ENCODE assay signal across 11 cellular contexts in the genomic region with DNA sequence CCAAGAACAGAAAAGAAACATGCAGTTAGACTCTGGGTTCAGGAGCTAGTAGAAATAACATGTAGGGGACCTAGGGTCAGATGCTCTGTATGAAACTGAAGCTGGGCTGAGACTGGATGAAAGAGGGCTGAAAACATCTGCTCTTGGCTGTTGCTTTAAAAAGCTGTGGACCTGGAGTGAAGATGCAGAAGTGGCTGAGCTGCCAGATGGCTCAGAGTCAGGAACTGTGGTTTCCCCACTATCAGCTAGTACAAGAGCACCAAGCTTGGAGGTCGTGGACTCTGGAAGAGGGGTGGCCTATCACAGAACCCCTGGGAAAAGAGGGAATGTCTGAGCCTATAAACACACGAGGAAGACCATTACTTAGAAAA. TPM values are rescaled to one million over a fixed set of nuclear protein-coding genes. Genes with fewer than 3 reads are reported as not detected.
A peak's percentile ranks its signal among the peaks of the same experiment; 100 is the strongest.
DNase-seq lines count a peak whose midpoint lies in the region; ATAC-seq, FAIRE-seq and TF ChIP-seq lines count a peak whose summit lies in the region.
"Had no signal": no experiment of that assay in that cellular context is flagged by ENCODE, and none has a peak within 500 bp of the region (broad histone marks: within the 10 kb centered on the region; RNA-seq: fewer than 3 reads in every experiment).

No MANE protein-coding gene starts in this region.

- H3K9me3 ChIP-seq in prostate gland (no peaks in the 10 kb centered on the region), aorta (ENCODE audit: control insufficient read depth, low read length) (no peaks in the 10 kb centered on the region)
- H3K9me3 ChIP-seq: spleen had no signal

- peak overlapping the region; percentile 85 for H3K27ac Mint-ChIP-seq in activated B cell treated with CpG ODN at 0.5 μM for 24 hours

- H3K27me3 ChIP-seq in prostate gland (replicated peaks; ENCODE audit: insufficient read depth) (no peaks in the 10 kb centered on the region), aorta (ENCODE audit: control insufficient read depth in 1 of 2, insufficient read depth in 2 of 2, low read length in 1 of 2) (no peaks in the 10 kb centered on the region)
- H3K27me3 ChIP-seq: spleen had no signal

- TF ChIP-seq POLR2A in GM12892 (IDR thresholded peaks at IDR 0.05; ENCODE audit: low read depth, low read length): no peak
- TF ChIP-seq POLR2A in prostate gland (IDR thresholded peaks at IDR 0.05): no peak

- POLR2A ChIA-PET in activated B cell treated with CpG ODN at 0.5 μM for 24 hours (lab: Charles Lee): interaction anchor here (0.7 to 2.4 kb wide), 5 partner anchors 10 to 23 kb away, joined by 3 to 12 read pairs (median 4); no protein-coding TSS in a partner anchor

- H3K27ac ChIP-seq in prostate gland (no peak overlapping the region), aorta (ENCODE audit: low read depth in 1 of 2, low read length in 2 of 2) (no peak overlapping the region)

- H3K36me3 ChIP-seq in prostate gland: no peaks in the 10 kb centered on the region
- no peaks in the 10 kb centered on the region for H3K36me3 ChIP-seq in aorta (ENCODE audit: control insufficient read depth in 1 of 2, insufficient read depth in 2 of 2, low read length in 1 of 2)
- H3K36me3 ChIP-seq: spleen had no signal

- peaks cover 82% of the 10 kb centered on the region for H3K4me1 Mint-ChIP-seq in activated B cell treated with CpG ODN at 0.5 μM for 24 hours

- H3K4me1 ChIP-seq in prostate gland (replicated peaks) (peaks cover 2% of the 10 kb centered on the region), aorta (ENCODE audit: control insufficient read depth in 1 of 2, insufficient read depth in 2 of 2, low read length in 2 of 2) (no peaks in the 10 kb centered on the region)

- H3K4me3 ChIP-seq in prostate gland (no peak overlapping the region), aorta (ENCODE audit: low read length in 2 of 2) (no peak overlapping the region)
- H3K4me3 ChIP-seq: spleen had no signal

- TF ChIP-seq CTCF in activated B cell treated with CpG ODN at 0.5 μM for 24 hours (IDR thresholded peaks at IDR 0.05) (no peak), prostate gland (IDR thresholded peaks at IDR 0.05) (no peak)

- CTCF ChIA-PET in activated B cell treated with CpG ODN at 0.5 μM for 24 hours (lab: Charles Lee): interaction anchor here (0.9 to 3.3 kb wide), 4 partner anchors 17 to 307 kb away, joined by 3 to 11 read pairs (median 3); no protein-coding TSS in a partner anchor

- H3K27me3 Mint-ChIP-seq in activated B cell treated with CpG ODN at 0.5 μM for 24 hours: no peaks in the 10 kb centered on the region

- H3K36me3 Mint-ChIP-seq in activated B cell treated with CpG ODN at 0.5 μM for 24 hours (ENCODE audit: low read depth): peaks cover 2% of the 10 kb centered on the region

- intact Hi-C loops in activated B cell treated with CpG ODN at 0.5 μM for 24 hours (cut with micrococcal nuclease) (no loop called here), prostate gland (cut with DNase I) (no loop called here), aorta (cut with DNase I) (no loop called here)

- no peak overlapping the region for H3K4me3 Mint-ChIP-seq in activated B cell treated with CpG ODN at 0.5 μM for 24 hours

- peak; percentile 24 for DNase-seq in GM12892 (ENCODE audit: insufficient read length)
- DNase-seq in activated B cell treated with CpG ODN at 0.5 μM for 24 hours: no peak
- DNase-seq in myocyte (ENCODE audit: low read depth): peak; percentile 55
- no peak for DNase-seq in activated effector memory CD4-positive, alpha-beta T cell treated with Interleukin-2 at 50 U/mL for 16 hours
- DNase-seq in prostate gland (ENCODE audit: low spot score): no peak
- DNase-seq in aorta: no peak
- DNase-seq: DMS53, NCI-H446 treated with DMSO at 0.1 percent for 48 hours, spleen had no signal

- ATAC-seq in HG03095 (IDR thresholded peaks at IDR 0.05; ENCODE audit: unreplicated experiment) (peak; percentile 55), activated B cell treated with CpG ODN at 0.5 μM for 24 hours (ENCODE audit: low read depth) (peak; percentile 67), GM18502 (IDR thresholded peaks at IDR 0.05; ENCODE audit: poor library complexity, unreplicated experiment) (no peak), aorta (ENCODE audit: low FRiP score) (no peak)

- no peak for FAIRE-seq in GM12892 (lab: Jason Lieb, UNC)

- H3K9me3 Mint-ChIP-seq in activated B cell treated with CpG ODN at 0.5 μM for 24 hours: no peaks in the 10 kb centered on the region

- WGBS in prostate gland: 30% methylated on average over 2 of the region's 2 CpGs
- whole genome bisulfite sequencing in aorta, 2 donors: 39 to 52% methylated on average over 2 of the region's 2 CpGs

RNA-seq across cellular contexts. Expression of gene ADK, which starts 5.9 kb away (rescaled TPM):
- polyA plus RNA-seq in GM12892 (2012; ENCODE audit: missing spikeins): 77.4 TPM
- total RNA-seq in activated B cell treated with CpG ODN at 0.5 μM for 24 hours: 46.1 and 47.5 TPM in 2 replicates
- total RNA-seq in myocyte: 65.4 and 68.1 TPM in 2 replicates
- polyA plus RNA-seq in myocyte (2012): 29.7 TPM
- total RNA-seq in prostate gland: 10 to 100 TPM; 34.1 to 42.5 TPM
- total RNA-seq in aorta: 10 to 100 TPM; 14.4 to 21.1 TPM
- 10 to 100 TPM; 12.6 to 17.8 TPM for polyA plus RNA-seq in aorta

RNA-seq across cellular contexts. Expression of gene AP3M1, which starts 6.3 kb away (rescaled TPM):
- 41.2 TPM for polyA plus RNA-seq in GM12892 (2012; ENCODE audit: missing spikeins)
- total RNA-seq in activated B cell treated with CpG ODN at 0.5 μM for 24 hours: 55.9 and 61.7 TPM in 2 replicates
- 39.1 and 40.6 TPM in 2 replicates for total RNA-seq in myocyte
- polyA plus RNA-seq in myocyte (2012): 24.0 TPM
- total RNA-seq in prostate gland: 10 to 100 TPM; 29.6 to 34.9 TPM
- 10 to 100 TPM; 30.0 to 30.4 TPM for total RNA-seq in aorta
- 10 to 100 TPM; 12.4 to 15.5 TPM for polyA plus RNA-seq in aorta

Comparison
In these comparisons a context has a peak if more than half of its experiments do, and no peak if none do; other contexts are left out.
1. DNase-seq: peak in GM12892 (single experiment) and myocyte (single experiment); none in activated B cell treated with CpG ODN at 0.5 μM for 24 hours (single experiment), activated effector memory CD4-positive, alpha-beta T cell treated with Interleukin-2 at 50 U/mL for 16 hours (single experiment), prostate gland (single experiment) and aorta (0 of 2).
2. ATAC-seq: peak in HG03095 (single experiment) and activated B cell treated with CpG ODN at 0.5 μM for 24 hours (single experiment); none in GM18502 (single experiment) and aorta (single experiment).